9 cellular contexts compared by ENCODE assay signal in the genomic region with DNA sequence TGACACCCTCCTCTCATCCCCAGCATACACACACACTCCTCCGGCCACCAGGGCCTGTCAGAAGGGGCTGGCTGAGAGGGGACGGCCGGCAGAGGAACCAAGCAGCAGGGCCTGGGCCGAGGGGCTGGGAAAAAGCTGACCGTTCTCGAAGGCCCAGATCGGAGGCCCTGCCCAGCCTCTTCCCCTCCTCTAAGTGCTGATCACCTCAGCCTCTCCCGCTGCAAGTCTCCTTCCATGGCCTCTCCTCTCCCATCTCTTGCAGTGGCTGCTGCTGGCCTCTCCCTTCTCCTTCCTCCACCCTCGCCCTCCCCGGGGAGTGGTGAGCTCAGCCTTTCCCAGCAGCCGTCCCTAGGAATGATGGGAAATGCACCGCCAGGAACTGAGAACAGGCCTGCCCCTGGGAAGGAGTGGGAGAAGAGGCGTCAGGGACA. TPM values are rescaled to one million over a fixed set of nuclear protein-coding genes. Genes with fewer than 3 reads are reported as not detected.
DNase-seq lines count a peak whose midpoint lies in the region; ATAC-seq and TF ChIP-seq lines count a peak whose summit lies in the region.
"Had no signal": no experiment of that assay in that cellular context is flagged by ENCODE, and none has a peak within 500 bp of the region (broad histone marks: within the 10 kb centered on the region; RNA-seq: fewer than 3 reads in every experiment).

No MANE protein-coding gene starts in this region.

- peaks cover 4 to 21% of the 10 kb centered on the region in 2 experiments; a peak in 2 of 4 replicates for H3K4me1 ChIP-seq in HCT116 (ENCODE audit: control insufficient read depth in 1 of 2, insufficient read depth in 2 of 2, low read length in 2 of 2)
- H3K4me1 ChIP-seq in skeletal muscle tissue (ENCODE audit: control insufficient read depth in 3 of 3, insufficient read depth in 3 of 3, low read length in 3 of 3): peaks cover 37 to 52% (median 39%) of the 10 kb centered on the region in 3 donors

- H4K20me1 ChIP-seq in HCT116 (ENCODE audit: insufficient read depth): no peaks in the 10 kb centered on the region

- RAD21 ChIA-PET in HCT116 (lab: Charles Lee; ENCODE audit: low non-redundant PET in 1 of 2, low total read pairs in 2 of 2, uncharacterized antibody in 2 of 2, unreplicated experiment in 2 of 2): no interaction called here

- TF ChIP-seq RAD21 in HCT116 (IDR thresholded peaks at IDR 0.05; ENCODE audit: low read depth): no peak

- H3K4me2 ChIP-seq in HCT116 (ENCODE audit: low read length): peak overlapping the region; percentile 39; the same call in 1 of the 2 replicates

- no peak for TF ChIP-seq CTCF in HCT116 (IDR thresholded peaks at IDR 0.05 in 2 of 3, conservative IDR thresholded peaks at IDR 0.05 in 1 of 3; ENCODE audit: borderline replicate concordance in 1 of 3, insufficient read depth in 1 of 3, low read depth in 2 of 3, low read length in 2 of 3)

- ATAC-seq in HCT116 (peak; percentile 69), HG02588 (IDR thresholded peaks at IDR 0.05; ENCODE audit: unreplicated experiment) (no peak), GM18502 (IDR thresholded peaks at IDR 0.05; ENCODE audit: poor library complexity, unreplicated experiment) (no peak)
- ATAC-seq: stimulated activated naive CD8-positive, alpha-beta T cell treated with anti-CD3 and anti-CD28 coated beads, Interleukin-15, Interleukin-2, amounts not matched to agents 100 U/mL and 50 U/mL, for 24 hours had no signal

- H3K9me3 ChIP-seq in HCT116 (ENCODE audit: control insufficient read depth in 1 of 2, insufficient read depth in 1 of 2, low read depth in 1 of 2, low read length in 2 of 2): no peaks in the 10 kb centered on the region
- H3K9me3 ChIP-seq in skeletal muscle tissue (ENCODE audit: control insufficient read depth in 3 of 3, low read length in 3 of 3): no peaks in the 10 kb centered on the region

- no peak for TF ChIP-seq POLR2A in HCT116 (IDR thresholded peaks at IDR 0.05; ENCODE audit: borderline replicate concordance, extremely low read depth, insufficient read depth, insufficient read length)

- POLR2A ChIA-PET in HCT116 (lab: Charles Lee): no interaction called here

- H3K36me3 ChIP-seq in HCT116 (ENCODE audit: control insufficient read depth in 1 of 2, insufficient read depth in 2 of 2, low read length in 2 of 2) (no peaks in the 10 kb centered on the region), skeletal muscle tissue (ENCODE audit: control insufficient read depth in 3 of 3, insufficient read depth in 3 of 3, low read length in 3 of 3) (peaks cover 0 to 5% (median 0%) of the 10 kb centered on the region in 3 donors)

- H3K27me3 ChIP-seq in HCT116 (ENCODE audit: insufficient read depth, low read length) (no peaks in the 10 kb centered on the region), skeletal muscle tissue (ENCODE audit: control insufficient read depth in 3 of 3, insufficient read depth in 3 of 3, low read length in 3 of 3) (no peaks in the 10 kb centered on the region)

- no peak overlapping the region for H2AFZ ChIP-seq in HCT116 (ENCODE audit: low read depth, low read length, poor library complexity, severe bottlenecking)

- H3K4me3 ChIP-seq in HCT116 (replicated peaks in 1 of 2; ENCODE audit: low read depth in 1 of 2, low read length in 2 of 2) (no peak overlapping the region), skeletal muscle tissue (ENCODE audit: low read length in 3 of 3) (peak overlapping the region; percentile 54 to 59 (median 54))

- no peaks in the 10 kb centered on the region for H3K9me2 ChIP-seq in HCT116 (ENCODE audit: insufficient read depth)

- DNase-seq in HCT116 (ENCODE audit: low read depth, low spot score) (no peak), cerebellar cortex (ENCODE audit: low spot score) (peak; percentile 69), left kidney (ENCODE audit: low read depth, low spot score) (peak; percentile 76), HT-29 (ENCODE audit: low spot score) (no peak)
- no peak for DNase-seq in stimulated activated CD8-positive, alpha-beta memory T cell treated with anti-CD3 and anti-CD28 coated beads, Interleukin-4, amount 100 ng/mL, for 48 hours
- DNase-seq: stimulated activated naive CD8-positive, alpha-beta T cell treated with anti-CD3 and anti-CD28 coated beads, Interleukin-15, Interleukin-2, amounts not matched to agents 100 U/mL and 50 U/mL, for 24 hours had no signal

- CTCF ChIA-PET in HCT116 (lab: Charles Lee): no interaction called here

- no peaks in the 10 kb centered on the region for H3K79me2 ChIP-seq in HCT116 (ENCODE audit: insufficient read depth, low read length)

- no TSS peak for BruUV-seq in HCT116 (replicated peaks; lab: Mats Ljungman, UMichigan)

- H3K27ac ChIP-seq in HCT116 (ENCODE audit: low read depth, low read length): no peak overlapping the region
- H3K27ac ChIP-seq in skeletal muscle tissue (ENCODE audit: low read depth, low read length): peak overlapping the region; percentile 82

- intact Hi-C loops in HCT116 (cut with micrococcal nuclease): no loop called here

- no peak overlapping the region for H3K9ac ChIP-seq in HCT116 (ENCODE audit: low read length)
- H3K9ac ChIP-seq in skeletal muscle tissue (ENCODE audit: low read depth in 1 of 3, low read length in 3 of 3): peak overlapping the region; percentile 66 to 74 (median 74)

TF ChIP-seq in HCT116, 20 proteins besides CTCF, POLR2A, EP300 and RAD21:
- TF ChIP-seq CBX3 (IDR thresholded peaks at IDR 0.05; ENCODE audit: low read depth): no peak
- TF ChIP-seq POLR2AphosphoS5 (IDR thresholded peaks at IDR 0.05; ENCODE audit: low read depth, low read length): no peak
- no peak for TF ChIP-seq ZFX (IDR thresholded peaks at IDR 0.05)
- TF ChIP-seq, protein P1, sequence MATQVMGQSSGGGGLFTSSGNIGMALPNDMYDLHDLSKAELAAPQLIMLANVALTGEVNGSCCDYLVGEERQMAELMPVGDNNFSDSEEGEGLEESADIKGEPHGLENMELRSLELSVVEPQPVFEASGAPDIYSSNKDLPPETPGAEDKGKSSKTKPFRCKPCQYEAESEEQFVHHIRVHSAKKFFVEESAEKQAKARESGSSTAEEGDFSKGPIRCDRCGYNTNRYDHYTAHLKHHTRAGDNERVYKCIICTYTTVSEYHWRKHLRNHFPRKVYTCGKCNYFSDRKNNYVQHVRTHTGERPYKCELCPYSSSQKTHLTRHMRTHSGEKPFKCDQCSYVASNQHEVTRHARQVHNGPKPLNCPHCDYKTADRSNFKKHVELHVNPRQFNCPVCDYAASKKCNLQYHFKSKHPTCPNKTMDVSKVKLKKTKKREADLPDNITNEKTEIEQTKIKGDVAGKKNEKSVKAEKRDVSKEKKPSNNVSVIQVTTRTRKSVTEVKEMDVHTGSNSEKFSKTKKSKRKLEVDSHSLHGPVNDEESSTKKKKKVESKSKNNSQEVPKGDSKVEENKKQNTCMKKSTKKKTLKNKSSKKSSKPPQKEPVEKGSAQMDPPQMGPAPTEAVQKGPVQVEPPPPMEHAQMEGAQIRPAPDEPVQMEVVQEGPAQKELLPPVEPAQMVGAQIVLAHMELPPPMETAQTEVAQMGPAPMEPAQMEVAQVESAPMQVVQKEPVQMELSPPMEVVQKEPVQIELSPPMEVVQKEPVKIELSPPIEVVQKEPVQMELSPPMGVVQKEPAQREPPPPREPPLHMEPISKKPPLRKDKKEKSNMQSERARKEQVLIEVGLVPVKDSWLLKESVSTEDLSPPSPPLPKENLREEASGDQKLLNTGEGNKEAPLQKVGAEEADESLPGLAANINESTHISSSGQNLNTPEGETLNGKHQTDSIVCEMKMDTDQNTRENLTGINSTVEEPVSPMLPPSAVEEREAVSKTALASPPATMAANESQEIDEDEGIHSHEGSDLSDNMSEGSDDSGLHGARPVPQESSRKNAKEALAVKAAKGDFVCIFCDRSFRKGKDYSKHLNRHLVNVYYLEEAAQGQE (IDR thresholded peaks at IDR 0.05; ENCODE audit: low read depth): no peak
- no peak for TF ChIP-seq EZH2phosphoT487 (IDR thresholded peaks at IDR 0.05; ENCODE audit: borderline replicate concordance)
- TF ChIP-seq EGR1 (IDR thresholded peaks at IDR 0.05; ENCODE audit: low read depth): no peak
- TF ChIP-seq, protein P2, sequence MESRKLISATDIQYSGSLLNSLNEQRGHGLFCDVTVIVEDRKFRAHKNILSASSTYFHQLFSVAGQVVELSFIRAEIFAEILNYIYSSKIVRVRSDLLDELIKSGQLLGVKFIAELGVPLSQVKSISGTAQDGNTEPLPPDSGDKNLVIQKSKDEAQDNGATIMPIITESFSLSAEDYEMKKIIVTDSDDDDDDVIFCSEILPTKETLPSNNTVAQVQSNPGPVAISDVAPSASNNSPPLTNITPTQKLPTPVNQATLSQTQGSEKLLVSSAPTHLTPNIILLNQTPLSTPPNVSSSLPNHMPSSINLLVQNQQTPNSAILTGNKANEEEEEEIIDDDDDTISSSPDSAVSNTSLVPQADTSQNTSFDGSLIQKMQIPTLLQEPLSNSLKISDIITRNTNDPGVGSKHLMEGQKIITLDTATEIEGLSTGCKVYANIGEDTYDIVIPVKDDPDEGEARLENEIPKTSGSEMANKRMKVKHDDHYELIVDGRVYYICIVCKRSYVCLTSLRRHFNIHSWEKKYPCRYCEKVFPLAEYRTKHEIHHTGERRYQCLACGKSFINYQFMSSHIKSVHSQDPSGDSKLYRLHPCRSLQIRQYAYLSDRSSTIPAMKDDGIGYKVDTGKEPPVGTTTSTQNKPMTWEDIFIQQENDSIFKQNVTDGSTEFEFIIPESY (IDR thresholded peaks at IDR 0.05; ENCODE audit: extremely low read depth, insufficient replicate concordance, low read length): no peak
- TF ChIP-seq FOSL1 (IDR thresholded peaks at IDR 0.05; ENCODE audit: low read depth): no peak
- TF ChIP-seq SIN3A (IDR thresholded peaks at IDR 0.05; ENCODE audit: low read depth): no peak
- no peak for TF ChIP-seq ELF1 (IDR thresholded peaks at IDR 0.05; ENCODE audit: borderline replicate concordance, low read depth)
- no peak for TF ChIP-seq CEBPB (IDR thresholded peaks at IDR 0.05; ENCODE audit: low read depth)
- no peak for TF ChIP-seq JUND (IDR thresholded peaks at IDR 0.05)
- no peak for TF ChIP-seq ZNF274 (IDR thresholded peaks at IDR 0.05; ENCODE audit: low read depth, low read length)
- no peak for TF ChIP-seq SRF (IDR thresholded peaks at IDR 0.05; ENCODE audit: low read depth)

RNA-seq across cellular contexts. Expression of a gene that starts 39.6 kb away (rescaled TPM):
- total RNA-seq in HCT116 (2021; ENCODE audit: unreplicated experiment) (24.2 TPM), skeletal muscle tissue (30.3 TPM)
- 12.0 and 12.9 TPM in 2 replicates for polyA plus RNA-seq in HCT116 (2012)
- 28.6 and 33.5 TPM in 2 replicates for total RNA-seq in HT-29 (2014; rRNA removed; shearing (Covaris generic))

Comparison
In these comparisons a context has a peak if more than half of its experiments do, and no peak if none do; other contexts are left out.
1. DNase-seq: peak in cerebellar cortex (single experiment) and left kidney (single experiment); none in HCT116 (single experiment), stimulated activated CD8-positive, alpha-beta memory T cell treated with anti-CD3 and anti-CD28 coated beads, Interleukin-4, amount 100 ng/mL, for 48 hours (single experiment) and HT-29 (single experiment).
2. H3K4me3 ChIP-seq: peak in skeletal muscle tissue (3 of 3); none in HCT116 (0 of 2).